In the genomic region with DNA sequence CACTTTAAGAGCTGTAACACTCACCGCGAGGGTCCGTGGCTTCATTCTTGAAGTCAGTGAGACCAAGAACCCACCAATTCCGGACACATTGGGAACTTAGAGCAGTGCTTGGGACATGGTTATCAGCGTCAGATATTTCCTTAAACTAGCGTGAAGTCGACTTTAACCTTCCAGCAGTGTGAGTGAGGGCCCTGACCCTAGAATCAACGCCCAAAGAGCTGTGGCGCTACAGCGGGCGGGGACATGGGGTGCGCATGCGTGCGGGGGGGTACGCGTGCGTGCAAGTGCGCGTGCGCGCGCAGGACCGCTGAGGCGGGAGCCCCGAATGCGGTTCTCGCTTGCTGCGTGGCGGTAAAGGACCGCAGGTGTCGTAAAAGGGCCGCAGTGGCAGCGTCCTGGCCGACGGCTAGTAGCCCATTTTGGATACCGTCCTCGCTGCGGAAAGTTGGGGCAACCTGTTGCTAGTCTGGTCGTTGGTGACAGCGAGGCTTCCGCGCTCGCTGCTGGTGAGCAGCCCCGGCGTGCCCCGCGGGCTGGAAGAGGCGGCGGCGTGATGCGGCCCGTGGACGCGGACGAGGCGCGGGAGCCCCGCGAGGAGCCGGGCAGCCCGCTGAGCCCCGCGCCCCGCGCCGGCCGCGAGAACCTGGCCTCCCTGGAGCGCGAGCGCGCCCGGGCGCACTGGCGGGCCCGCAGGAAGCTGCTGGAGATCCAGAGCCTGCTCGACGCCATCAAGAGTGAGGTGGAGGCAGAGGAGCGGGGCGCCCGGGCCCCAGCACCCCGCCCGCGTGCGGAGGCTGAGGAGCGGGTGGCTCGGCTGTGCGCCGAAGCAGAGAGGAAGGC, we compare ENCODE assay signal across 8 cellular contexts. TPM values are rescaled to one million over a fixed set of nuclear protein-coding genes. Genes with fewer than 3 reads are reported as not detected.
DNase-seq lines count a peak whose midpoint lies in the region; ATAC-seq and TF ChIP-seq lines count a peak whose summit lies in the region.

No MANE protein-coding gene starts in this region.

- H3K9me3 Mint-ChIP-seq in CD8-positive, alpha-beta T cell = no peaks in the 10 kb centered on the region
- no peaks in the 10 kb centered on the region for H3K9me3 Mint-ChIP-seq in endothelial cell (ENCODE audit: unreplicated experiment)

- H3K4me1 ChIP-seq in CD8-positive, alpha-beta T cell (ENCODE audit: insufficient read depth, low read length) = peaks cover 38% of the 10 kb centered on the region
- peaks cover 4% of the 10 kb centered on the region for H3K4me1 ChIP-seq in mesodermal cell (ENCODE audit: control insufficient read depth, insufficient read depth, low read length, poor library complexity, severe bottlenecking)

- WGBS in mesodermal cell (ENCODE audit: insufficient coverage in 2 of 2), 2 experiments = 6% methylated on average over 73 to 79 of the region's 89 CpGs

- POLR2A ChIA-PET in CD8-positive, alpha-beta T cell (lab: Charles Lee) = interaction anchor here (0.7 to 6.4 kb wide), 19 partner anchors 9 to 394 kb away, joined by 3 to 155 read pairs (median 12); a partner anchor contains a TSS

- H3K27ac ChIP-seq in CD8-positive, alpha-beta T cell (ENCODE audit: low read depth, low read length) = peak overlapping the region; percentile 78
- H3K27ac ChIP-seq in mesodermal cell (ENCODE audit: low read depth, low read length, severe bottlenecking) = peak overlapping the region; percentile 29

- H3K4me3 Mint-ChIP-seq in CD8-positive, alpha-beta T cell = peak overlapping the region; percentile 99
- H3K4me3 Mint-ChIP-seq in endothelial cell (ENCODE audit: unreplicated experiment) = peak overlapping the region; percentile 95

- no peaks in the 10 kb centered on the region for H3K27me3 Mint-ChIP-seq in CD8-positive, alpha-beta T cell (ENCODE audit: low read depth)
- peaks cover 14% of the 10 kb centered on the region for H3K27me3 Mint-ChIP-seq in endothelial cell (ENCODE audit: unreplicated experiment)

- H3K36me3 Mint-ChIP-seq in CD8-positive, alpha-beta T cell = peaks cover 51% of the 10 kb centered on the region
- peaks cover 12% of the 10 kb centered on the region for H3K36me3 Mint-ChIP-seq in endothelial cell (ENCODE audit: low read depth, unreplicated experiment)

- H3K4me1 Mint-ChIP-seq in CD8-positive, alpha-beta T cell (ENCODE audit: low read depth) = peaks cover 48% of the 10 kb centered on the region
- peaks cover 25% of the 10 kb centered on the region for H3K4me1 Mint-ChIP-seq in endothelial cell (ENCODE audit: unreplicated experiment)

- ATAC-seq in CD8-positive, alpha-beta T cell = peak; percentile 79
- ATAC-seq in GM19452 (IDR thresholded peaks at IDR 0.05; ENCODE audit: unreplicated experiment) = peak; percentile 72

- no peaks in the 10 kb centered on the region for H3K27me3 ChIP-seq in CD8-positive, alpha-beta T cell (ENCODE audit: insufficient read depth, low read length)

- H3K4me3 ChIP-seq in CD8-positive, alpha-beta T cell (ENCODE audit: low read depth, low read length) = peak overlapping the region; percentile 92
- peak overlapping the region; percentile 76 for H3K4me3 ChIP-seq in mesodermal cell (ENCODE audit: extremely low read depth, insufficient read depth, low read length, poor library complexity, severe bottlenecking)

- H3K9me3 ChIP-seq in CD8-positive, alpha-beta T cell (ENCODE audit: low read length) = no peaks in the 10 kb centered on the region
- no peaks in the 10 kb centered on the region for H3K9me3 ChIP-seq in mesodermal cell (ENCODE audit: control insufficient read depth, low read length)

- intact Hi-C loops in CD8-positive, alpha-beta T cell (cut with DNase I, micrococcal nuclease) = loop anchor here (1.0 kb wide), 12 partner anchors 15 to 394 kb away; a partner anchor contains a TSS

- peaks cover 5% of the 10 kb centered on the region for H3K36me3 ChIP-seq in CD8-positive, alpha-beta T cell (ENCODE audit: insufficient read depth, low read length)
- peaks cover 31% of the 10 kb centered on the region for H3K36me3 ChIP-seq in mesodermal cell (ENCODE audit: control insufficient read depth, insufficient read depth, low read length)

- peak; percentile 89 to 96 (median 91) for DNase-seq in CD8-positive, alpha-beta T cell
- DNase-seq in HK-2 (ENCODE audit: unreplicated experiment) = peak; percentile 95
- peak; percentile 90 for DNase-seq in NK-92 treated with Interleukin-12 subunit alpha and Interleukin-12 subunit beta, amount 100 ng/mL, for 24 hours (lab: John Stamatoyannopoulos, UW)
- DNase-seq in activated CD8-positive, alpha-beta memory T cell treated with anti-CD3 and anti-CD28 coated beads, Interleukin-2, amount 50 U/mL, for 1 hour (ENCODE audit: extremely low read depth) = peak; percentile 84
- DNase-seq in endothelial cell (ENCODE audit: low spot score) = peak; percentile 92
- peak; percentile 92 for DNase-seq in stimulated activated CD8-positive, alpha-beta memory T cell treated with anti-CD3 and anti-CD28 coated beads, Interleukin-15, amount 100 ng/mL, for 24 hours (ENCODE audit: low read depth)

- H3K27ac Mint-ChIP-seq in CD8-positive, alpha-beta T cell = peak overlapping the region; percentile 99
- peak overlapping the region; percentile 90 for H3K27ac Mint-ChIP-seq in endothelial cell (ENCODE audit: unreplicated experiment)

- TF ChIP-seq CTCF in CD8-positive, alpha-beta T cell (IDR thresholded peaks at IDR 0.05) = no peak
- TF ChIP-seq CTCF in endothelial cell (IDR thresholded peaks at IDR 0.05; ENCODE audit: unreplicated experiment) = no peak

- CTCF ChIA-PET in CD8-positive, alpha-beta T cell (lab: Charles Lee) = interaction anchor here (0.6 to 5.8 kb wide), 24 partner anchors 10 to 397 kb away, joined by 3 to 114 read pairs (median 6); a partner anchor contains a TSS

RNA-seq across cellular contexts. Expression of a gene that starts 19.8 kb away (rescaled TPM):
- 1 to 10 TPM; 1.1 to 1.5 TPM for total RNA-seq in CD8-positive, alpha-beta T cell
- total RNA-seq in endothelial cell (ENCODE audit: unreplicated experiment) = not detected
- not detected for polyA plus RNA-seq in mesodermal cell (2013, experiment 1 of 2)
- not detected for polyA plus RNA-seq in mesodermal cell (2013, experiment 2 of 2)

RNA-seq across cellular contexts. Expression of a gene that starts 33.4 kb away (rescaled TPM):
- total RNA-seq in CD8-positive, alpha-beta T cell = 100 to 1,000 TPM; 177 to 183 TPM
- total RNA-seq in endothelial cell (ENCODE audit: unreplicated experiment) = 226 TPM
- polyA plus RNA-seq in mesodermal cell (2013, experiment 1 of 2) = 238 TPM
- polyA plus RNA-seq in mesodermal cell (2013, experiment 2 of 2) = 238 TPM

RNA-seq across cellular contexts. Expression of a gene that starts 35.8 kb away (rescaled TPM):
- 10 to 100 TPM; 27.5 to 30.0 TPM for total RNA-seq in CD8-positive, alpha-beta T cell
- total RNA-seq in endothelial cell (ENCODE audit: unreplicated experiment) = 43.0 TPM
- polyA plus RNA-seq in mesodermal cell (2013, experiment 1 of 2) = 47.3 TPM
- 44.8 TPM for polyA plus RNA-seq in mesodermal cell (2013, experiment 2 of 2)

RNA-seq across cellular contexts. Expression of a gene that starts 42.1 kb away (rescaled TPM):
- 10 to 100 TPM; 29.7 to 30.7 TPM for total RNA-seq in CD8-positive, alpha-beta T cell
- 20.9 TPM for total RNA-seq in endothelial cell (ENCODE audit: unreplicated experiment)
- 22.5 TPM for polyA plus RNA-seq in mesodermal cell (2013, experiment 1 of 2)
- polyA plus RNA-seq in mesodermal cell (2013, experiment 2 of 2) = 20.0 TPM

Comparison
In these comparisons a context has a peak if more than half of its experiments do, and no peak if none do; other contexts are left out.
1. Peak in every context shown above with its lines: DNase-seq, ATAC-seq, H3K4me3 ChIP-seq and H3K27ac ChIP-seq.